ENCODE assay signal across 25 cellular contexts in genomic region chr4:142480244-142480643, GRCh38.
A peak's percentile ranks its signal among the peaks of the same experiment; 100 is the strongest.
DNase-seq lines count a peak whose midpoint lies in the region; ATAC-seq, FAIRE-seq and TF ChIP-seq lines count a peak whose summit lies in the region.
"Had no signal": no experiment of that assay in that cellular context is flagged by ENCODE, and none has a peak within 500 bp of the region (broad histone marks: within the 10 kb centered on the region; RNA-seq: fewer than 3 reads in every experiment).

No MANE protein-coding gene starts in this region.

- intact Hi-C loops in left colon (cut with DNase I, micrococcal nuclease) (no loop called here), lower lobe of right lung (cut with DNase I) (no loop called here)

- WGBS in small intestine, 3 donors = 78 to 89% (median 84%) methylated on average over 1 of the region's 1 CpG

- ATAC-seq in left colon = no peak
- ATAC-seq in lower lobe of right lung = no peak
- no peak for ATAC-seq in HG02623 (IDR thresholded peaks at IDR 0.05; ENCODE audit: unreplicated experiment)
- ATAC-seq: activated CD4-positive, alpha-beta T cell treated with anti-CD3 and anti-CD28 coated beads for 36 hours; heart right ventricle; HepG2 had no signal

- H3K36me3 ChIP-seq in kidney epithelial cell (ENCODE audit: control insufficient read depth, insufficient read depth, low read length) (no peaks in the 10 kb centered on the region), small intestine (ENCODE audit: control insufficient read depth in 2 of 2, insufficient read depth in 2 of 2, low read length in 2 of 2) (no peaks in the 10 kb centered on the region), lower lobe of right lung (no peaks in the 10 kb centered on the region)
- H3K36me3 ChIP-seq: BLaER1 treated with 17β-estradiol and CSF1 and Interleukin-3, amounts not matched to agents 10 nM and 100 nM; HAP-1; heart right ventricle; transverse colon had no signal

- in situ Hi-C loops in astrocyte of the spinal cord (cut with HindIII; ENCODE audit: low sequenced_read_pairs) = no loop called here

- H3K27ac ChIP-seq in small intestine (ENCODE audit: low read depth in 1 of 2, low read length in 1 of 2) = no peak overlapping the region
- H3K27ac ChIP-seq in lower lobe of right lung = no peak overlapping the region
- H3K27ac ChIP-seq: BLaER1 treated with 17β-estradiol and CSF1 and Interleukin-3, amounts not matched to agents 10 nM and 100 nM; heart right ventricle; transverse colon had no signal

- no peaks in the 10 kb centered on the region for H3K27me3 ChIP-seq in kidney epithelial cell (ENCODE audit: control insufficient read depth, insufficient read depth, low read length)
- no peaks in the 10 kb centered on the region for H3K27me3 ChIP-seq in small intestine (ENCODE audit: control insufficient read depth in 2 of 2, insufficient read depth in 2 of 2, low read length in 2 of 2)
- H3K27me3 ChIP-seq in lower lobe of right lung (ENCODE audit: low read depth) = no peaks in the 10 kb centered on the region
- H3K27me3 ChIP-seq: BLaER1 treated with 17β-estradiol and CSF1 and Interleukin-3, amounts not matched to agents 10 nM and 100 nM; heart right ventricle; transverse colon had no signal

- H3K9me3 ChIP-seq in small intestine (ENCODE audit: control insufficient read depth, low read depth) (no peaks in the 10 kb centered on the region), lower lobe of right lung (no peaks in the 10 kb centered on the region)
- H3K9me3 ChIP-seq: BLaER1 treated with 17β-estradiol and CSF1 and Interleukin-3, amounts not matched to agents 10 nM and 100 nM; HAP-1; heart right ventricle; transverse colon had no signal

- DNase-seq in ELR (ENCODE audit: low read depth) (peak; percentile 57), M059J (ENCODE audit: low read depth) (peak; percentile 81), astrocyte of the spinal cord (ENCODE audit: low read depth, low spot score) (peak; percentile 30), kidney epithelial cell (ENCODE audit: low read depth) (peak; percentile 54), small intestine (no peak), left colon (no peak), lower lobe of right lung (no peak)
- DNase-seq: activated CD4-positive, alpha-beta T cell treated with anti-CD3 and anti-CD28 coated beads for 36 hours; activated CD8-positive, alpha-beta memory T cell treated with anti-CD3 and anti-CD28 coated beads, Interleukin-2, amount 50 U/mL, for 4 hours; activated effector memory CD4-positive, alpha-beta T cell treated with anti-CD3 and anti-CD28 coated beads, Interleukin-2, amount 50 U/mL, for 16 hours; amniotic stem cell; cortex of kidney; DMS153; heart right ventricle; midbrain; NCI-H2081; stimulated activated CD4-positive, alpha-beta T cell treated with anti-CD3 and anti-CD28 coated beads, Interleukin-15, amount 100 ng/mL, for 24 hours; stimulated activated naive CD4-positive, alpha-beta T cell; transverse colon had no signal

- H3K4me1 ChIP-seq in small intestine (ENCODE audit: control insufficient read depth in 2 of 2, insufficient read depth in 1 of 2, low read depth in 1 of 2, low read length in 1 of 2) = no peaks in the 10 kb centered on the region
- H3K4me1 ChIP-seq in lower lobe of right lung = no peaks in the 10 kb centered on the region
- H3K4me1 ChIP-seq: HAP-1, heart right ventricle, transverse colon had no signal

- FAIRE-seq in small intestine (lab: Jason Lieb, UNC) = no peak
- FAIRE-seq: HepG2, keratinocyte, RCC 7860 had no signal

- no peak overlapping the region for H3K4me3 ChIP-seq in astrocyte of the spinal cord (ENCODE audit: low read depth, low read length)
- no peak overlapping the region for H3K4me3 ChIP-seq in kidney epithelial cell (ENCODE audit: low read depth, low read length)
- H3K4me3 ChIP-seq in small intestine (ENCODE audit: low read depth in 1 of 2, low read length in 2 of 2) = no peak overlapping the region
- H3K4me3 ChIP-seq in lower lobe of right lung = no peak overlapping the region
- H3K4me3 ChIP-seq: BLaER1 treated with 17β-estradiol and CSF1 and Interleukin-3, amounts not matched to agents 10 nM and 100 nM; HAP-1; heart right ventricle; transverse colon had no signal

- TF ChIP-seq CTCF in astrocyte of the spinal cord (IDR thresholded peaks at IDR 0.05; ENCODE audit: low read depth, low read length) = no peak
- no peak for TF ChIP-seq CTCF in kidney epithelial cell (IDR thresholded peaks at IDR 0.05; ENCODE audit: insufficient read depth, low read length, poor library complexity, severe bottlenecking)
- TF ChIP-seq CTCF in lower lobe of right lung (IDR thresholded peaks at IDR 0.05) = no peak

Comparison
In these comparisons a context has a peak if more than half of its experiments do, and no peak if none do; other contexts are left out.
1. DNase-seq: peak in ELR (single experiment), M059J (single experiment), astrocyte of the spinal cord (single experiment) and kidney epithelial cell (single experiment); none in small intestine (single experiment), left colon (0 of 2) and lower lobe of right lung (single experiment).